19 cellular contexts compared by ENCODE assay signal in the genomic region with DNA sequence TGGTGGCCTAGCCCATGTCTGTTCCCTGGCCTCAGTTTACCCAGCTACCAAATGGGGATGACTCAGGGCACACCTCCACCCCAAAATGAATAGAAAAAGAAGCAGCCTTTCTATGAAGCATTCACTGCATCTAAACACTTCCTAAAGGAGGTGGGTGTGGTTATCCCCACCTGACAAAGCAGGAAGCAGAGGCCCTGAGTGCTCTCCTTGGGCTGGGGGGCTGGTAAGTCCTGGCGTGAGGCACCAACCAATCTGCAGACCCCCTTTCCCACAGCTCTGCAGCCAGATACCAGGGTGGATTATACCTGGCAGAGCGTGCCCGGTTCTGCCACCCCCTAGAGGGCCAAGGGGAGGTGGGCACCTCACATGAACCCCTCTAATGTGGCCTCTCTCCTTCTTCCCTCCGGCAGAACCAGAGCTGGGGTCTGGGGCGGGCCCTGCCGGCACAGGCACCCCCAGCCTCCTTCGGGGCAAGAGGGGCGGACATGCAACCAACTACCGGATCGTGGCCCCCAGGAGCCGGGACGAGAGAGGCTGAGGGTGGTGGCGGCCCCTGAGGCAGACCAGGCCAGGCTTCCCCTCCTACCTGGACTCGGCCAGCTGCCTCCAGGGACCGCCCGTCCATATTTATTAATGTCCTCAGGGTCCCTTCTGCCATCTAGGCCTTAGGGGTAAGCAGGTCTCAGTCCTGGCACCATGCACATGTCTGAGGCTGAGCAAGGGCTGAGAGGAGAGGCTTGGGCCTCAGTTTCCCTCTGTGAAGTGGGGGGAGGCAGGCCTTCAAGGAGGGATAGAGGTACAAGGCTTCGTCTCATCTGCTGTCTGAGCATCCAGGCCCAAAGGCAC. TPM values are rescaled to one million over a fixed set of nuclear protein-coding genes. Genes with fewer than 3 reads are reported as not detected.
"Had no signal": no experiment of that assay in that cellular context is flagged by ENCODE, and none has a peak within 500 bp of the region (broad histone marks: within the 10 kb centered on the region; RNA-seq: fewer than 3 reads in every experiment).

No MANE protein-coding gene starts in this region.

- H3K4me3 ChIP-seq: coronary artery, esophagus squamous epithelium, left ventricle myocardium inferior, psoas muscle, upper lobe of left lung had no signal

- H3K9me3 Mint-ChIP-seq: activated naive CD8-positive, alpha-beta T cell treated with anti-CD3 and anti-CD28 coated beads for 36 hours; memory B cell; naive thymus-derived CD8-positive, alpha-beta T cell; stimulated activated naive CD8-positive, alpha-beta T cell treated with anti-CD3 and anti-CD28 coated beads, Interleukin-15, amount 100 ng/mL, for 72 hours had no signal

- H3K27ac ChIP-seq: coronary artery, esophagus squamous epithelium, left ventricle myocardium inferior, psoas muscle, upper lobe of left lung had no signal

- DNase-seq: activated effector memory CD4-positive, alpha-beta T cell treated with Interleukin-2 at 50 U/mL for 16 hours; activated naive CD8-positive, alpha-beta T cell treated with anti-CD3 and anti-CD28 coated beads for 36 hours; activated T-cell treated with anti-CD3 and anti-CD28 coated beads for 4 hours; central memory CD4-positive, alpha-beta T cell; esophagus squamous epithelium; hippocampal formation; left ventricle myocardium inferior; naive thymus-derived CD8-positive, alpha-beta T cell; psoas muscle; stimulated activated naive CD8-positive, alpha-beta T cell treated with anti-CD3 and anti-CD28 coated beads, Interleukin-15, amount 100 ng/mL, for 72 hours had no signal

- H3K27ac Mint-ChIP-seq: activated naive CD8-positive, alpha-beta T cell treated with anti-CD3 and anti-CD28 coated beads for 36 hours; memory B cell had no signal

- H3K4me3 Mint-ChIP-seq: activated naive CD8-positive, alpha-beta T cell treated with anti-CD3 and anti-CD28 coated beads for 36 hours; brain; memory B cell; naive thymus-derived CD8-positive, alpha-beta T cell; stimulated activated naive CD8-positive, alpha-beta T cell treated with anti-CD3 and anti-CD28 coated beads, Interleukin-15, amount 100 ng/mL, for 72 hours had no signal

- H3K36me3 Mint-ChIP-seq: memory B cell; naive thymus-derived CD8-positive, alpha-beta T cell had no signal

- H3K27me3 Mint-ChIP-seq: activated naive CD8-positive, alpha-beta T cell treated with anti-CD3 and anti-CD28 coated beads for 36 hours; brain; stimulated activated naive CD8-positive, alpha-beta T cell treated with anti-CD3 and anti-CD28 coated beads, Interleukin-15, amount 100 ng/mL, for 72 hours had no signal

- H3K27me3 ChIP-seq: esophagus squamous epithelium, upper lobe of left lung had no signal

- FAIRE-seq: endothelial cell of umbilical vein, keratinocyte had no signal

- ATAC-seq: activated CD4-positive, CD25-positive, alpha-beta regulatory T cell treated with anti-CD3 and anti-CD28 coated beads, Interleukin-2, amount 50 U/mL, for 24 hours; naive thymus-derived CD8-positive, alpha-beta T cell; sciatic nerve; stimulated activated naive CD8-positive, alpha-beta T cell treated with anti-CD3 and anti-CD28 coated beads, Interleukin-15, amount 100 ng/mL, for 72 hours had no signal

- H3K4me1 ChIP-seq: esophagus squamous epithelium, left ventricle myocardium inferior, upper lobe of left lung had no signal

- H3K9me3 ChIP-seq: esophagus squamous epithelium, left ventricle myocardium inferior, psoas muscle, upper lobe of left lung had no signal

- H3K4me1 Mint-ChIP-seq: brain; stimulated activated naive CD8-positive, alpha-beta T cell treated with anti-CD3 and anti-CD28 coated beads, Interleukin-15, amount 100 ng/mL, for 72 hours had no signal

RNA-seq across cellular contexts. Expression of a gene that starts 47.8 kb away (rescaled TPM):
- total RNA-seq: naive thymus-derived CD8-positive, alpha-beta T cell had no signal

RNA-seq across cellular contexts. Expression of a gene that starts 52.9 kb away (rescaled TPM):
- total RNA-seq: activated CD8-positive, alpha-beta memory T cell treated with anti-CD3 and anti-CD28 coated beads for 36 hours; activated naive CD8-positive, alpha-beta T cell treated with anti-CD3 and anti-CD28 coated beads for 36 hours; naive thymus-derived CD8-positive, alpha-beta T cell had no signal
- polyA plus RNA-seq: keratinocyte; naive thymus-derived CD8-positive, alpha-beta T cell had no signal

RNA-seq across cellular contexts. Expression of a gene that starts 56.9 kb away (rescaled TPM):
- polyA plus RNA-seq: keratinocyte; naive thymus-derived CD8-positive, alpha-beta T cell had no signal
